1 cellular context compared by ENCODE assay signal in genomic region chr1:83511327-83511726, GRCh38.
TF ChIP-seq lines count a peak whose summit lies in the region.

No MANE protein-coding gene starts in this region.

TF ChIP-seq in SK-N-SH, 30 proteins besides CTCF, POLR2A, EP300 and RAD21 (continued from another document):
- no peak for TF ChIP-seq REST (IDR thresholded peaks at IDR 0.05; ENCODE audit: low read depth, low read length)
- no peak for TF ChIP-seq POLR2AphosphoS5 (IDR thresholded peaks at IDR 0.05; ENCODE audit: low read depth, low read length)
